ENCODE assay signal across 16 cellular contexts in genomic region chr10:80210259-80210658, GRCh38. TPM values are rescaled to one million over a fixed set of nuclear protein-coding genes. Genes with fewer than 3 reads are reported as not detected.
A peak's percentile ranks its signal among the peaks of the same experiment; 100 is the strongest.
DNase-seq lines count a peak whose midpoint lies in the region; ATAC-seq, FAIRE-seq and TF ChIP-seq lines count a peak whose summit lies in the region.
"Had no signal": no experiment of that assay in that cellular context is flagged by ENCODE, and none has a peak within 500 bp of the region (broad histone marks: within the 10 kb centered on the region; RNA-seq: fewer than 3 reads in every experiment).

No MANE protein-coding gene starts in this region.

- peaks cover 4% of the 10 kb centered on the region for H3F3A ChIP-seq in PC-3 (ENCODE audit: low read length, unreplicated experiment)

- no peaks in the 10 kb centered on the region for H3K9me3 ChIP-seq in HepG2 (ENCODE audit: low read length)
- no peaks in the 10 kb centered on the region for H3K9me3 ChIP-seq in right lobe of liver
- no peaks in the 10 kb centered on the region for H3K9me3 ChIP-seq in PC-3 (ENCODE audit: low read length)

- in situ Hi-C loops in HepG2 (cut with HindIII; ENCODE audit: extremely low pct_ligation_motif_present, low pct_unique_long_range_greater_than_20kb) = no loop called here

- intact Hi-C loops in HepG2 (cut with micrococcal nuclease; ENCODE audit: unreplicated experiment) = no loop called here
- intact Hi-C loops in right lobe of liver (cut with DNase I) = no loop called here
- intact Hi-C loops in PC-3 (cut with micrococcal nuclease) = no loop called here

- H3K27me3 ChIP-seq in HepG2 (ENCODE audit: control insufficient read depth in 1 of 2, insufficient read depth in 2 of 2, low read length in 2 of 2) (no peaks in the 10 kb centered on the region; a peak in 1 of 5 replicates), right lobe of liver (no peaks in the 10 kb centered on the region), PC-3 (ENCODE audit: low read length) (no peaks in the 10 kb centered on the region), bronchial epithelial cell (ENCODE audit: control insufficient read depth, insufficient read depth, low read length) (no peaks in the 10 kb centered on the region)
- H3K27me3 ChIP-seq: BLaER1 treated with 17β-estradiol and CSF1 and Interleukin-3, amounts not matched to agents 10 nM and 100 nM had no signal

- H3K4me2 ChIP-seq in HepG2 (ENCODE audit: low read depth, low read length) (no peak overlapping the region), PC-3 (ENCODE audit: low read length) (peak overlapping the region; percentile 77)

- no peaks in the 10 kb centered on the region for H3K36me3 ChIP-seq in HepG2 (replicated peaks in 1 of 2; ENCODE audit: control insufficient read depth in 1 of 2, insufficient read depth in 2 of 2, low read length in 2 of 2)
- H3K36me3 ChIP-seq in right lobe of liver = no peaks in the 10 kb centered on the region
- no peaks in the 10 kb centered on the region for H3K36me3 ChIP-seq in PC-3 (ENCODE audit: low read depth, low read length)
- no peaks in the 10 kb centered on the region for H3K36me3 ChIP-seq in bronchial epithelial cell (ENCODE audit: control insufficient read depth, insufficient read depth, low read length)
- H3K36me3 ChIP-seq: BLaER1 treated with 17β-estradiol and CSF1 and Interleukin-3, amounts not matched to agents 10 nM and 100 nM had no signal

- H3K4me1 ChIP-seq in HepG2 (ENCODE audit: insufficient read depth, low read length) = peaks cover 51% of the 10 kb centered on the region
- peaks cover 0 to 19% (median 5%) of the 10 kb centered on the region in 4 donors for H3K4me1 ChIP-seq in right lobe of liver
- H3K4me1 ChIP-seq in PC-3 (ENCODE audit: insufficient read depth, low read length) = peaks cover 61% of the 10 kb centered on the region

- H4K20me1 ChIP-seq in HepG2 (ENCODE audit: insufficient read depth, low read length) (no peaks in the 10 kb centered on the region), PC-3 (ENCODE audit: low read length) (no peaks in the 10 kb centered on the region)
- H4K20me1 ChIP-seq: BLaER1 treated with 17β-estradiol and CSF1 and Interleukin-3, amounts not matched to agents 10 nM and 100 nM had no signal

- TF ChIP-seq POLR2A in HepG2 (IDR thresholded peaks at IDR 0.05; ENCODE audit: insufficient read depth in 1 of 2, low read depth in 2 of 2, low read length in 2 of 2) (no peak), right lobe of liver (IDR thresholded peaks at IDR 0.05) (no peak)

- TF ChIP-seq CTCF in HepG2 (CRISPR knock-in tag; IDR thresholded peaks at IDR 0.05) (no peak), right lobe of liver (IDR thresholded peaks at IDR 0.05) (no peak), PC-3 (conservative IDR thresholded peaks at IDR 0.05; ENCODE audit: low read depth, low read length) (no peak), bronchial epithelial cell (IDR thresholded peaks at IDR 0.05; ENCODE audit: insufficient read depth, low read length, severe bottlenecking) (no peak)

- 58% methylated on average over 4 of the region's 4 CpGs for WGBS in HepG2 (ENCODE audit: low lambda C conversion rate)
- 93% methylated on average over 4 of the region's 4 CpGs for WGBS in right lobe of liver (ENCODE audit: insufficient coverage, low coverage, low lambda C conversion rate, missing lambda C conversion rate)

- TF ChIP-seq EP300 in HepG2 (IDR thresholded peaks at IDR 0.05; ENCODE audit: low read depth in 2 of 2, low read length in 2 of 2) (no peak), HepG2 (CRISPR knock-in tag; IDR thresholded peaks at IDR 0.05; ENCODE audit: borderline replicate concordance) (no peak)

- CTCF ChIA-PET in HepG2 (lab: Yijun Ruan, JAX; ENCODE audit: low intra/inter-chr PET ratio, low total read pairs) (no interaction called here), PC-3 (lab: Charles Lee) (interaction anchor here (1.7 kb wide), 1 partner anchor 66 kb away, joined by 5 read pairs; no protein-coding TSS in a partner anchor)

- ATAC-seq in HepG2 (no peak), right lobe of liver (no peak), PC-3 (no peak), HG03159 (IDR thresholded peaks at IDR 0.05; ENCODE audit: unreplicated experiment) (no peak), GM18498 (IDR thresholded peaks at IDR 0.05; ENCODE audit: unreplicated experiment) (no peak)

- no peak overlapping the region for H2AFZ ChIP-seq in HepG2 (ENCODE audit: low read length)
- H2AFZ ChIP-seq in PC-3 (ENCODE audit: low read length) = no peak overlapping the region

- H3K79me2 ChIP-seq in HepG2 (ENCODE audit: insufficient read depth, low read length) (no peaks in the 10 kb centered on the region), PC-3 (ENCODE audit: low read length) (peaks cover 58% of the 10 kb centered on the region)

- TF ChIP-seq RAD21 in HepG2 (CRISPR knock-in tag; IDR thresholded peaks at IDR 0.05) = no peak

- H3K27ac ChIP-seq in HepG2 (ENCODE audit: extremely low read length, insufficient read depth, low read length) (no peak overlapping the region), right lobe of liver (no peak overlapping the region), PC-3 (ENCODE audit: low read length) (no peak overlapping the region)
- H3K27ac ChIP-seq: BLaER1 treated with 17β-estradiol and CSF1 and Interleukin-3, amounts not matched to agents 10 nM and 100 nM had no signal

- DNase-seq in HepG2 (ENCODE audit: low spot score) = no peak
- DNase-seq in right lobe of liver = no peak
- no peak for DNase-seq in PC-3
- DNase-seq in bronchial epithelial cell (ENCODE audit: low read depth) = no peak
- no peak for DNase-seq in hypothalamus (lab: John Stamatoyannopoulos, UW)
- no peak for DNase-seq in NCI-H146 (lab: John Stamatoyannopoulos, UW)
- DNase-seq: 8988T, DMS 273 treated with DMSO at 0.1 percent for 48 hours, DMS79, GDM1, GOT3, H9 had no signal

- POLR2A ChIA-PET in HepG2 (lab: Yijun Ruan, JAX) = no interaction called here
- POLR2A ChIA-PET in PC-3 (lab: Charles Lee; ENCODE audit: unreplicated experiment) = no interaction called here

- BruUV-seq in HepG2 (replicated peaks; lab: Mats Ljungman, UMichigan) (no TSS peak), PC-3 (replicated peaks; lab: Mats Ljungman, UMichigan) (no TSS peak)

- H3K4me3 ChIP-seq in HepG2 (replicated peaks in 1 of 3; ENCODE audit: insufficient read depth in 1 of 3, low read depth in 2 of 3, low read length in 3 of 3) (no peak overlapping the region), right lobe of liver (no peak overlapping the region), PC-3 (ENCODE audit: low read length) (peak overlapping the region; percentile 69), bronchial epithelial cell (ENCODE audit: low read depth, low read length) (no peak overlapping the region)
- H3K4me3 ChIP-seq: BLaER1 treated with 17β-estradiol and CSF1 and Interleukin-3, amounts not matched to agents 10 nM and 100 nM had no signal

- FAIRE-seq in HepG2 (lab: Jason Lieb, UNC) (peak; percentile 55), bronchial epithelial cell (lab: Jason Lieb, UNC) (peak; percentile 89)
- FAIRE-seq: GM12892 had no signal

- H3K9ac ChIP-seq in HepG2 (ENCODE audit: insufficient read depth, low read depth, low read length) (no peak overlapping the region), PC-3 (ENCODE audit: low read length) (no peak overlapping the region)
- H3K9ac ChIP-seq: BLaER1 treated with 17β-estradiol and CSF1 and Interleukin-3, amounts not matched to agents 10 nM and 100 nM had no signal

- no peaks in the 10 kb centered on the region for H3K9me2 ChIP-seq in PC-3 (replicated peaks; ENCODE audit: low read length)

TF ChIP-seq in HepG2, 621 proteins besides CTCF, POLR2A, EP300 and RAD21:
- no peak for TF ChIP-seq GATA4 (IDR thresholded peaks at IDR 0.05; ENCODE audit: borderline replicate concordance, low read depth)
- no peak for TF ChIP-seq ATF7 (IDR thresholded peaks at IDR 0.05)
- no peak for TF ChIP-seq ATF7 (CRISPR knock-in tag; IDR thresholded peaks at IDR 0.05)
- TF ChIP-seq GZF1 (CRISPR knock-in tag; IDR thresholded peaks at IDR 0.05) = no peak
- no peak for TF ChIP-seq ZNF563 (CRISPR knock-in tag; IDR thresholded peaks at IDR 0.05)
- TF ChIP-seq, protein P1, sequence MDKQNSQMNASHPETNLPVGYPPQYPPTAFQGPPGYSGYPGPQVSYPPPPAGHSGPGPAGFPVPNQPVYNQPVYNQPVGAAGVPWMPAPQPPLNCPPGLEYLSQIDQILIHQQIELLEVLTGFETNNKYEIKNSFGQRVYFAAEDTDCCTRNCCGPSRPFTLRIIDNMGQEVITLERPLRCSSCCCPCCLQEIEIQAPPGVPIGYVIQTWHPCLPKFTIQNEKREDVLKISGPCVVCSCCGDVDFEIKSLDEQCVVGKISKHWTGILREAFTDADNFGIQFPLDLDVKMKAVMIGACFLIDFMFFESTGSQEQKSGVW (CRISPR knock-in tag; IDR thresholded peaks at IDR 0.05; ENCODE audit: borderline replicate concordance) = no peak
- TF ChIP-seq PLRG1 (conservative IDR thresholded peaks at IDR 0.05) = no peak
- no peak for TF ChIP-seq ADNP (CRISPR knock-in tag; IDR thresholded peaks at IDR 0.05)

RNA-seq across cellular contexts. Expression of gene ANXA11, which starts 4.9 kb away (rescaled TPM):
- total RNA-seq in HepG2 (2016; rRNA removed; fragmentation: Illumina TruSeq; extraction: Trizol) (51.5 and 63.3 TPM in 2 replicates), right lobe of liver (100 to 1,000 TPM in 1 of 6 experiments, 10 to 100 TPM in 5; 41.7 to 100 (median 55.6) TPM), PC-3 (2014; rRNA removed) (434 and 520 TPM in 2 replicates), bronchial epithelial cell (22.1 and 31.7 TPM in 2 replicates)
- 20.4 and 29.6 TPM in 2 replicates for total RNA-seq in HepG2 (2016; cell fraction: cytosol; rRNA removed; fragmentation: Illumina TruSeq; extraction: Trizol; ENCODE audit: low read depth)
- 51.1 and 56.9 TPM in 2 replicates for total RNA-seq in HepG2 (2016; cell fraction: insoluble cytoplasmic fraction; rRNA removed; fragmentation: Illumina TruSeq; extraction: Trizol)
- 45.4 and 46.0 TPM in 2 replicates for total RNA-seq in HepG2 (2016; cell fraction: membrane; rRNA removed; fragmentation: Illumina TruSeq; extraction: Trizol)
- total RNA-seq in HepG2 (2016; cell fraction: nucleus; rRNA removed; fragmentation: Illumina TruSeq; extraction: Trizol) = 31.2 and 33.7 TPM in 2 replicates
- polyA plus RNA-seq in HepG2 (2011; rRNA removed) = 27.4 and 30.6 TPM in 2 replicates
- 26.4 and 31.5 TPM in 2 replicates for polyA plus RNA-seq in HepG2 (2011; cell fraction: cytosol; rRNA removed)
- 18.5 and 22.7 TPM in 2 replicates for polyA plus RNA-seq in HepG2 (2011; cell fraction: nucleus; rRNA removed)
- 57.8 and 76.4 TPM in 2 replicates for polyA plus RNA-seq in HepG2 (2012)
- 31.6 and 35.2 TPM in 2 replicates for polyA plus RNA-seq in HepG2 (2016; cell fraction: cytosol; fragmentation: Illumina TruSeq; extraction: Trizol; ENCODE audit: low read depth)
- 68.8 and 94.4 TPM in 2 replicates for polyA plus RNA-seq in HepG2 (2016; cell fraction: insoluble cytoplasmic fraction; fragmentation: Illumina TruSeq; extraction: Trizol; ENCODE audit: low read depth)
- 63.5 and 64.4 TPM in 2 replicates for polyA plus RNA-seq in HepG2 (2016; cell fraction: membrane; fragmentation: Illumina TruSeq; extraction: Trizol; ENCODE audit: low read depth)
- polyA plus RNA-seq in HepG2 (2016; cell fraction: nucleus; fragmentation: Illumina TruSeq; extraction: Trizol; ENCODE audit: insufficient read depth, low read depth) = 58.6 and 69.2 TPM in 2 replicates
- 42.5 and 107 TPM in 2 replicates for polyA minus RNA-seq in HepG2 (2011; rRNA and poly(A)+ RNA removed; ENCODE audit: low replicate concordance)
- polyA minus RNA-seq in HepG2 (2011; cell fraction: cytosol; rRNA and poly(A)+ RNA removed) = 19.4 and 27.8 TPM in 2 replicates
- polyA minus RNA-seq in HepG2 (2011; cell fraction: nucleus; rRNA and poly(A)+ RNA removed) = 20.3 and 20.9 TPM in 2 replicates
